In genomic region chr22:38072322-38073149, GRCh38 we compare ENCODE assay signal across 19 cellular contexts. TPM values are rescaled to one million over a fixed set of nuclear protein-coding genes. Genes with fewer than 3 reads are reported as not detected.
"Had no signal": no experiment of that assay in that cellular context is flagged by ENCODE, and none has a peak within 500 bp of the region (broad histone marks: within the 10 kb centered on the region; RNA-seq: fewer than 3 reads in every experiment).

No MANE protein-coding gene starts in this region.

- H3K4me3 ChIP-seq: gastroesophageal sphincter, heart left ventricle, skin epidermis, suprapubic skin, upper lobe of right lung had no signal

- H3K36me3 Mint-ChIP-seq: activated naive CD8-positive, alpha-beta T cell had no signal

- H3K27ac Mint-ChIP-seq: activated CD4-positive, alpha-beta T cell treated with anti-CD3 and anti-CD28 coated beads for 36 hours; activated naive CD8-positive, alpha-beta T cell; activated T-helper 1 cell treated with anti-CD3 and anti-CD28 coated beads, Interleukin-12 subunit alpha, Interleukin-12 subunit beta, Interleukin-2, Interleukin-4 antibody, amounts not matched to agents 30 ng/mL and 10 ng/mL and 1 ng/mL, durations not matched to agents 14 hours and 24 hours and 36 hours; immature natural killer cell; nephron; stimulated activated naive CD8-positive, alpha-beta T cell treated with anti-CD3 and anti-CD28 coated beads, Interleukin-15, amount 100 ng/mL, for 72 hours; T-helper 2 cell treated with Interferon-gamma antibody and Interleukin-4, amounts not matched to agents 5 μg/mL and 100 μg/mL, for 36 hours had no signal

- H3K9me3 Mint-ChIP-seq: activated T-helper 1 cell treated with anti-CD3 and anti-CD28 coated beads, Interleukin-12 subunit alpha, Interleukin-12 subunit beta, Interleukin-2, Interleukin-4 antibody, amounts not matched to agents 30 ng/mL and 10 ng/mL and 1 ng/mL, durations not matched to agents 14 hours and 24 hours and 36 hours; central memory CD8-positive, alpha-beta T cell; immature natural killer cell; nephron; stimulated activated naive CD8-positive, alpha-beta T cell treated with anti-CD3 and anti-CD28 coated beads, Interleukin-15, amount 100 ng/mL, for 72 hours; T-helper 2 cell treated with Interferon-gamma antibody and Interleukin-4, amounts not matched to agents 5 μg/mL and 100 μg/mL, for 36 hours had no signal

- H3K27ac ChIP-seq: gastroesophageal sphincter, heart left ventricle, skin epidermis, suprapubic skin, upper lobe of right lung had no signal

- H3K9me3 ChIP-seq: gastroesophageal sphincter, heart left ventricle, suprapubic skin, upper lobe of right lung had no signal

- ATAC-seq: activated CD4-positive, alpha-beta T cell treated with anti-CD3 and anti-CD28 coated beads for 36 hours; gastroesophageal sphincter; heart left ventricle; stimulated activated naive CD8-positive, alpha-beta T cell treated with anti-CD3 and anti-CD28 coated beads, Interleukin-15, amount 100 ng/mL, for 72 hours; upper lobe of right lung had no signal

- DNase-seq: activated CD4-positive, alpha-beta T cell treated with anti-CD3 and anti-CD28 coated beads for 36 hours; activated CD4-positive, alpha-beta T cell treated with anti-CD3 and anti-CD28 coated beads, Interleukin-2, amount 50 U/mL, for 48 hours; activated gamma-delta T cell treated with Interleukin-2 at 50 U/mL for 16 hours; cortex of kidney; effector CD4-positive, alpha-beta T cell; immature natural killer cell; occipital lobe; stimulated activated CD4-positive, alpha-beta T cell treated with anti-CD3 and anti-CD28 coated beads, Interleukin-2, amount 100 ng/mL, for 48 hours; stimulated activated naive CD8-positive, alpha-beta T cell treated with anti-CD3 and anti-CD28 coated beads, Interleukin-15, amount 100 ng/mL, for 72 hours; upper lobe of right lung had no signal

- H3K4me1 ChIP-seq: upper lobe of right lung had no signal

- H3K4me3 Mint-ChIP-seq: activated CD4-positive, alpha-beta T cell treated with anti-CD3 and anti-CD28 coated beads for 36 hours; activated naive CD8-positive, alpha-beta T cell; activated T-helper 1 cell treated with anti-CD3 and anti-CD28 coated beads, Interleukin-12 subunit alpha, Interleukin-12 subunit beta, Interleukin-2, Interleukin-4 antibody, amounts not matched to agents 30 ng/mL and 10 ng/mL and 1 ng/mL, durations not matched to agents 14 hours and 24 hours and 36 hours; central memory CD8-positive, alpha-beta T cell; immature natural killer cell; nephron; stimulated activated naive CD8-positive, alpha-beta T cell treated with anti-CD3 and anti-CD28 coated beads, Interleukin-15, amount 100 ng/mL, for 72 hours; T-helper 2 cell treated with Interferon-gamma antibody and Interleukin-4, amounts not matched to agents 5 μg/mL and 100 μg/mL, for 36 hours had no signal

- H3K27me3 Mint-ChIP-seq: activated CD4-positive, alpha-beta T cell treated with anti-CD3 and anti-CD28 coated beads for 36 hours; activated naive CD8-positive, alpha-beta T cell; central memory CD8-positive, alpha-beta T cell; stimulated activated naive CD8-positive, alpha-beta T cell treated with anti-CD3 and anti-CD28 coated beads, Interleukin-15, amount 100 ng/mL, for 72 hours had no signal

- H3K27me3 ChIP-seq: gastroesophageal sphincter, heart left ventricle, suprapubic skin, upper lobe of right lung had no signal

- H3K4me1 Mint-ChIP-seq: activated CD4-positive, alpha-beta T cell treated with anti-CD3 and anti-CD28 coated beads for 36 hours; central memory CD8-positive, alpha-beta T cell; immature natural killer cell; stimulated activated naive CD8-positive, alpha-beta T cell treated with anti-CD3 and anti-CD28 coated beads, Interleukin-15, amount 100 ng/mL, for 72 hours had no signal

RNA-seq across cellular contexts. Expression of gene SLC16A8, which starts 11.4 kb away (rescaled TPM):
- total RNA-seq: activated CD4-positive, alpha-beta T cell treated with anti-CD3 and anti-CD28 coated beads for 36 hours; gastroesophageal sphincter; heart left ventricle; suprapubic skin; upper lobe of right lung had no signal

RNA-seq across cellular contexts. Expression of gene BAIAP2L2, which starts 37.9 kb away (rescaled TPM):
- total RNA-seq: occipital lobe had no signal
